Comparison of ENCODE assay signal across 1 cellular context in genomic region chr2:130391058-130391871, GRCh38.
TF ChIP-seq lines count a peak whose summit lies in the region.

No MANE protein-coding gene starts in this region.

TF ChIP-seq in HepG2, 621 proteins besides CTCF, POLR2A, EP300 and RAD21 (continued from another document and continues in another):
- TF ChIP-seq ZFY (CRISPR knock-in tag; IDR thresholded peaks at IDR 0.05) (peak; percentile 81; the same call in 1 of the 2 replicates), ZBTB33 (CRISPR knock-in tag; IDR thresholded peaks at IDR 0.05) (0 out of 2 replicates have a peak, but pooled peaks have one; percentile 5), ZNF343 (CRISPR knock-in tag; IDR thresholded peaks at IDR 0.05) (no peak), JUN (CRISPR knock-in tag; IDR thresholded peaks at IDR 0.05) (no peak), ZBTB37 (CRISPR knock-in tag; IDR thresholded peaks at IDR 0.05) (no peak), NFE2L2 (IDR thresholded peaks at IDR 0.05; ENCODE audit: low read length) (no peak), ZNF788 (CRISPR knock-in tag; IDR thresholded peaks at IDR 0.05; ENCODE audit: borderline replicate concordance) (peak; percentile 72; the same call in 1 of the 2 replicates), NR2F2 (IDR thresholded peaks at IDR 0.05; ENCODE audit: borderline replicate concordance, low read depth) (no peak), CAMTA2 (CRISPR knock-in tag; IDR thresholded peaks at IDR 0.05; ENCODE audit: borderline replicate concordance) (0 out of 2 replicates have a peak, but pooled peaks have one; percentile 56), ZKSCAN1 (IDR thresholded peaks at IDR 0.05; ENCODE audit: low read length) (no peak), ARNT2 (CRISPR knock-in tag; IDR thresholded peaks at IDR 0.05; ENCODE audit: low read depth) (peak; percentile 77), STAT5B (CRISPR knock-in tag; IDR thresholded peaks at IDR 0.05) (no peak), ZNF367 (CRISPR knock-in tag; IDR thresholded peaks at IDR 0.05; ENCODE audit: borderline replicate concordance) (no peak), ZNF569 (CRISPR knock-in tag; IDR thresholded peaks at IDR 0.05; ENCODE audit: borderline replicate concordance) (no peak), ZNF501 (CRISPR knock-in tag; IDR thresholded peaks at IDR 0.05) (peak; percentile 67; the same call in 1 of the 2 replicates), ISL2 (CRISPR knock-in tag; IDR thresholded peaks at IDR 0.05) (0 out of 2 replicates have a peak, but pooled peaks have one; percentile 18), ATF7-NPFF (CRISPR knock-in tag; IDR thresholded peaks at IDR 0.05; ENCODE audit: low read depth) (peak; percentile 74), SOX6 (IDR thresholded peaks at IDR 0.05) (no peak), SOX6 (CRISPR knock-in tag; IDR thresholded peaks at IDR 0.05) (peak; percentile 24; the same call in 1 of the 2 replicates), ZUFSP (CRISPR knock-in tag; IDR thresholded peaks at IDR 0.05; ENCODE audit: borderline replicate concordance) (no peak), NR2F1 (CRISPR knock-in tag; IDR thresholded peaks at IDR 0.05) (no peak), FOXC1 (CRISPR knock-in tag; IDR thresholded peaks at IDR 0.05; ENCODE audit: borderline replicate concordance) (peak; percentile 54; the same call in 1 of the 2 replicates), PAX8 (CRISPR knock-in tag; IDR thresholded peaks at IDR 0.05; ENCODE audit: borderline replicate concordance) (no peak), GABPB1 (CRISPR knock-in tag; IDR thresholded peaks at IDR 0.05) (peak; percentile 55; the same call in 1 of the 2 replicates), MZF1 (CRISPR knock-in tag; IDR thresholded peaks at IDR 0.05; ENCODE audit: borderline replicate concordance) (no peak), ZNF430 (CRISPR knock-in tag; IDR thresholded peaks at IDR 0.05) (no peak), KDM6A (CRISPR knock-in tag; IDR thresholded peaks at IDR 0.05; ENCODE audit: low read depth) (no peak), BORCS8-MEF2B (CRISPR knock-in tag; IDR thresholded peaks at IDR 0.05) (peak; percentile 80), REPIN1 (CRISPR knock-in tag; IDR thresholded peaks at IDR 0.05; ENCODE audit: borderline replicate concordance, low read depth) (0 out of 2 replicates have a peak, but pooled peaks have one; percentile 61), ZNF724P (CRISPR knock-in tag; IDR thresholded peaks at IDR 0.05; ENCODE audit: borderline replicate concordance) (peak; percentile 88), SP1 (IDR thresholded peaks at IDR 0.05) (no peak), SP1 (CRISPR knock-in tag; IDR thresholded peaks at IDR 0.05) (peak; percentile 22; the same call in 1 of the 2 replicates), SAP130 (CRISPR knock-in tag; IDR thresholded peaks at IDR 0.05; ENCODE audit: low read depth) (peak; percentile 65), ZGPAT (CRISPR knock-in tag; IDR thresholded peaks at IDR 0.05) (peak; percentile 51), TMF1 (CRISPR knock-in tag; IDR thresholded peaks at IDR 0.05; ENCODE audit: low read depth) (0 out of 2 replicates have a peak, but pooled peaks have one; percentile 31), ZNF883 (CRISPR knock-in tag; IDR thresholded peaks at IDR 0.05; ENCODE audit: not compliant biosample characterization) (peak; percentile 69), DBP (CRISPR knock-in tag; IDR thresholded peaks at IDR 0.05; ENCODE audit: not compliant biosample characterization) (peak; percentile 57), DZIP1 (CRISPR knock-in tag; IDR thresholded peaks at IDR 0.05) (no peak; the same call in 1 of the 2 replicates), ZFP36L2 (CRISPR knock-in tag; IDR thresholded peaks at IDR 0.05) (peak; percentile 13; the same call in 1 of the 2 replicates), ZNF556 (CRISPR knock-in tag; IDR thresholded peaks at IDR 0.05; ENCODE audit: borderline replicate concordance) (peak; percentile 60; the same call in 1 of the 2 replicates), ZNF792 (CRISPR knock-in tag; IDR thresholded peaks at IDR 0.05) (0 out of 2 replicates have a peak, but pooled peaks have one; percentile 67), PHF20 (CRISPR knock-in tag; IDR thresholded peaks at IDR 0.05) (peak; percentile 28; the same call in 1 of the 2 replicates), HDAC2 (CRISPR knock-in tag; IDR thresholded peaks at IDR 0.05) (peak; percentile 8; the same call in 1 of the 2 replicates), SP140L (CRISPR knock-in tag; IDR thresholded peaks at IDR 0.05; ENCODE audit: borderline replicate concordance) (peak; percentile 71; the same call in 1 of the 2 replicates), CREBL2 (CRISPR knock-in tag; IDR thresholded peaks at IDR 0.05; ENCODE audit: borderline replicate concordance) (no peak), GTF3A (CRISPR knock-in tag; conservative IDR thresholded peaks at IDR 0.05) (no peak), ZNF83 (CRISPR knock-in tag; IDR thresholded peaks at IDR 0.05; ENCODE audit: borderline replicate concordance) (no peak), TSC22D2 (CRISPR knock-in tag; IDR thresholded peaks at IDR 0.05; ENCODE audit: borderline replicate concordance) (peak; percentile 43; the same call in 1 of the 2 replicates), ZZZ3 (CRISPR knock-in tag; IDR thresholded peaks at IDR 0.05; ENCODE audit: borderline replicate concordance) (peak; percentile 79; the same call in 1 of the 2 replicates), KDM4B (CRISPR knock-in tag; IDR thresholded peaks at IDR 0.05) (peak; percentile 38; the same call in 1 of the 2 replicates), SNRNP70 (IDR thresholded peaks at IDR 0.05; ENCODE audit: low read depth, low read length) (no peak), ZNF431 (CRISPR knock-in tag; IDR thresholded peaks at IDR 0.05; ENCODE audit: borderline replicate concordance, low read depth) (0 out of 2 replicates have a peak, but pooled peaks have one; percentile 51), SALL1 (CRISPR knock-in tag; IDR thresholded peaks at IDR 0.05) (peak; percentile 45; the same call in 1 of the 2 replicates)
- TF ChIP-seq, protein P1, sequence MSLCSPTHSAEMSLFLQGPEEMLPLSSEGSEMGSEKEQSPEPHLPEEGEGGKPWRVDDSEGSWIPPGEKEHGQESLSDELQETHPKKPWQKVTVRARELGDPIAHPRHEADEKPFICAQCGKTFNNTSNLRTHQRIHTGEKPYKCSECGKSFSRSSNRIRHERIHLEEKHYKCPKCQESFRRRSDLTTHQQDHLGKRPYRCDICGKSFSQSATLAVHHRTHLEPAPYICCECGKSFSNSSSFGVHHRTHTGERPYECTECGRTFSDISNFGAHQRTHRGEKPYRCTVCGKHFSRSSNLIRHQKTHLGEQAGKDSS (CRISPR knock-in tag; IDR thresholded peaks at IDR 0.05; ENCODE audit: borderline replicate concordance, low read depth) = peak; percentile 50; the same call in 1 of the 2 replicates
- TF ChIP-seq, protein P2, sequence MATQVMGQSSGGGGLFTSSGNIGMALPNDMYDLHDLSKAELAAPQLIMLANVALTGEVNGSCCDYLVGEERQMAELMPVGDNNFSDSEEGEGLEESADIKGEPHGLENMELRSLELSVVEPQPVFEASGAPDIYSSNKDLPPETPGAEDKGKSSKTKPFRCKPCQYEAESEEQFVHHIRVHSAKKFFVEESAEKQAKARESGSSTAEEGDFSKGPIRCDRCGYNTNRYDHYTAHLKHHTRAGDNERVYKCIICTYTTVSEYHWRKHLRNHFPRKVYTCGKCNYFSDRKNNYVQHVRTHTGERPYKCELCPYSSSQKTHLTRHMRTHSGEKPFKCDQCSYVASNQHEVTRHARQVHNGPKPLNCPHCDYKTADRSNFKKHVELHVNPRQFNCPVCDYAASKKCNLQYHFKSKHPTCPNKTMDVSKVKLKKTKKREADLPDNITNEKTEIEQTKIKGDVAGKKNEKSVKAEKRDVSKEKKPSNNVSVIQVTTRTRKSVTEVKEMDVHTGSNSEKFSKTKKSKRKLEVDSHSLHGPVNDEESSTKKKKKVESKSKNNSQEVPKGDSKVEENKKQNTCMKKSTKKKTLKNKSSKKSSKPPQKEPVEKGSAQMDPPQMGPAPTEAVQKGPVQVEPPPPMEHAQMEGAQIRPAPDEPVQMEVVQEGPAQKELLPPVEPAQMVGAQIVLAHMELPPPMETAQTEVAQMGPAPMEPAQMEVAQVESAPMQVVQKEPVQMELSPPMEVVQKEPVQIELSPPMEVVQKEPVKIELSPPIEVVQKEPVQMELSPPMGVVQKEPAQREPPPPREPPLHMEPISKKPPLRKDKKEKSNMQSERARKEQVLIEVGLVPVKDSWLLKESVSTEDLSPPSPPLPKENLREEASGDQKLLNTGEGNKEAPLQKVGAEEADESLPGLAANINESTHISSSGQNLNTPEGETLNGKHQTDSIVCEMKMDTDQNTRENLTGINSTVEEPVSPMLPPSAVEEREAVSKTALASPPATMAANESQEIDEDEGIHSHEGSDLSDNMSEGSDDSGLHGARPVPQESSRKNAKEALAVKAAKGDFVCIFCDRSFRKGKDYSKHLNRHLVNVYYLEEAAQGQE (IDR thresholded peaks at IDR 0.05; ENCODE audit: borderline replicate concordance in 1 of 2, low read depth in 1 of 2, low read length in 2 of 2) = no peak; a peak in 1 of 4 replicates
